Comparison of ENCODE assay signal across 14 cellular contexts in the genomic region with DNA sequence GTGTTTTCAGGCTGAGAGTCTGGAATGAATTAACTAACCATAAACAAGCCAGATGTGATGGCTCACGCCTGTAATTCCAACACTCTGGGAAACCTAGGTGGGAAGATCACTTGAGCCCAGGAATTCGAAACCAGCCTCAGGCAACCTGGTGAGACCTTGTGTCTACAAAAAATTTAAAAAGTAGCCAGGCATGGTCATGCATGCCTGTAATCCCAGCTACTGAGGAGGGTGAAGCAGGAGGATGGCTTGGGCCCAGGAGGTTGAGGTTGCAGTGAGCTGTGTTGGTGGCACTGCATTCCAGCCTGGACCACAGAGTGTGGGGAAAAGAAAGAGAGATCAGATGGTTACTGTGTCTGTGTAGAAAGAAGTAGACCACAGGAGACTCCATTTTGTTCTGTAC. TPM values are rescaled to one million over a fixed set of nuclear protein-coding genes. Genes with fewer than 3 reads are reported as not detected.
DNase-seq lines count a peak whose midpoint lies in the region; ATAC-seq and TF ChIP-seq lines count a peak whose summit lies in the region.
"Had no signal": no experiment of that assay in that cellular context is flagged by ENCODE, and none has a peak within 500 bp of the region (broad histone marks: within the 10 kb centered on the region; RNA-seq: fewer than 3 reads in every experiment).

No MANE protein-coding gene starts in this region.

- no peaks in the 10 kb centered on the region for H3K27me3 ChIP-seq in BJ (ENCODE audit: control insufficient read depth, insufficient read depth, low read length)

- TF ChIP-seq CTCF in BJ (IDR thresholded peaks at IDR 0.05; ENCODE audit: insufficient read depth, low read depth, low read length) (no peak), HEK293 (tag by site-specific recombination; IDR thresholded peaks at IDR 0.05) (no peak), cardiac fibroblast (IDR thresholded peaks at IDR 0.05; ENCODE audit: low read depth, low read length) (no peak)

- no peak for ATAC-seq in GM19035 (IDR thresholded peaks at IDR 0.05; ENCODE audit: unreplicated experiment)
- ATAC-seq: K562, left cardiac atrium had no signal

- H3K4me1 ChIP-seq in HEK293 (ENCODE audit: control insufficient read depth, insufficient read depth, low read length): no peaks in the 10 kb centered on the region

- no peak overlapping the region; the same call in 1 of the 2 replicates for H3K27ac ChIP-seq in HEK293 (ENCODE audit: extremely low read depth, low read depth, low read length)

- H3K36me3 ChIP-seq in BJ (ENCODE audit: control insufficient read depth, insufficient read depth, low read length) (no peaks in the 10 kb centered on the region), HEK293 (ENCODE audit: control insufficient read depth in 2 of 2, insufficient read depth in 1 of 2, low read length in 2 of 2) (peaks cover 38 to 69% of the 10 kb centered on the region in 2 experiments)

- CTCF ChIA-PET in BJ (lab: Yijun Ruan, JAX): interaction anchor here (0.8 kb wide), 1 partner anchor 532 kb away, joined by 3 read pairs; no protein-coding TSS in a partner anchor
- CTCF ChIA-PET in HEK293 (lab: Yijun Ruan, JAX): no interaction called here

- no peak overlapping the region for H3K4me3 ChIP-seq in BJ (ENCODE audit: low read depth, low read length)
- H3K4me3 ChIP-seq in HEK293 (ENCODE audit: low read depth, low read length): no peak overlapping the region
- no peak overlapping the region for H3K4me3 ChIP-seq in cardiac fibroblast (replicated peaks in 1 of 2; ENCODE audit: low read depth in 2 of 2, low read length in 2 of 2)
- H3K4me3 ChIP-seq: K562 had no signal

- DNase-seq in BJ (ENCODE audit: low read depth): peak; percentile 80
- DNase-seq in cardiac fibroblast (ENCODE audit: low read depth in 2 of 2): peak; percentile 16 to 26
- DNase-seq in myocyte (ENCODE audit: low read depth): peak; percentile 90
- DNase-seq in NCI-H1105 treated with DMSO at 0.1 percent for 48 hours (lab: John Stamatoyannopoulos, UW): no peak
- DNase-seq in nucleus accumbens (lab: John Stamatoyannopoulos, UW): no peak
- no peak for DNase-seq in inferior parietal cortex (ENCODE audit: extremely low spot score)
- DNase-seq: activated naive CD4-positive, alpha-beta T cell treated with anti-CD3 and anti-CD28 coated beads for 36 hours; CD4-positive, alpha-beta T cell; left cardiac atrium; NCI-H1694; NCI-H69 had no signal

- POLR2A ChIA-PET in BJ (lab: Charles Lee): no interaction called here
- POLR2A ChIA-PET in HEK293 (lab: Yijun Ruan, JAX): no interaction called here

- H3K9me3 ChIP-seq in HEK293 (ENCODE audit: control insufficient read depth, insufficient read depth, low read depth, low read length): no peaks in the 10 kb centered on the region

TF ChIP-seq in HEK293, 187 proteins besides CTCF, POLR2A, EP300 and RAD21:
- peak; percentile 75 for TF ChIP-seq ZNF600 (tag by site-specific recombination; IDR thresholded peaks at IDR 0.05)
- peak; percentile 44; the same call in 1 of the 2 replicates for TF ChIP-seq OSR2 (tag by site-specific recombination; IDR thresholded peaks at IDR 0.05)
- 0 out of 2 replicates have a peak, but pooled peaks have one; percentile 23 for TF ChIP-seq ZBTB17 (tag by site-specific recombination; IDR thresholded peaks at IDR 0.05)
- TF ChIP-seq FEZF1 (tag by site-specific recombination; IDR thresholded peaks at IDR 0.05): no peak

RNA-seq across cellular contexts. Expression of a gene that starts 37.9 kb away (rescaled TPM):
- 29.2 and 52.1 TPM in 2 replicates for polyA plus RNA-seq in BJ (2011; rRNA removed)
- 5.8 and 8.5 TPM in 2 replicates for polyA minus RNA-seq in BJ (2011; rRNA and poly(A)+ RNA removed)
- 90.8 and 136 TPM in 2 replicates for total RNA-seq in myocyte
- 38.9 TPM for polyA plus RNA-seq in myocyte (2012)

Comparison
In these comparisons a context has a peak if more than half of its experiments do, and no peak if none do; other contexts are left out.
1. DNase-seq: peak in BJ (single experiment), cardiac fibroblast (2 of 2) and myocyte (single experiment); none in NCI-H1105 treated with DMSO at 0.1 percent for 48 hours (single experiment), nucleus accumbens (0 of 56) and inferior parietal cortex (single experiment).